Comparison of ENCODE assay signal across 16 cellular contexts in genomic region chr11:77669848-77670511, GRCh38. TPM values are rescaled to one million over a fixed set of nuclear protein-coding genes. Genes with fewer than 3 reads are reported as not detected.
DNase-seq lines count a peak whose midpoint lies in the region; ATAC-seq and TF ChIP-seq lines count a peak whose summit lies in the region.
"Had no signal": no experiment of that assay in that cellular context is flagged by ENCODE, and none has a peak within 500 bp of the region (broad histone marks: within the 10 kb centered on the region; RNA-seq: fewer than 3 reads in every experiment).

No MANE protein-coding gene starts in this region.

- H3K9me3 Mint-ChIP-seq in CD4-positive, alpha-beta T cell, result no peaks in the 10 kb centered on the region
- no peaks in the 10 kb centered on the region for H3K9me3 Mint-ChIP-seq in memory B cell
- H3K9me3 Mint-ChIP-seq: activated B cell treated with CpG ODN at 0.5 μM for 24 hours, nephron progenitor cell had no signal

- CTCF ChIA-PET in CD4-positive, alpha-beta T cell (lab: Charles Lee), result no interaction called here

- no peak for DNase-seq in CD4-positive, alpha-beta T cell
- peak; percentile 18 for DNase-seq in EL
- DNase-seq in astrocyte of the spinal cord (ENCODE audit: low read depth, low spot score), result peak; percentile 16
- DNase-seq in memory B cell (ENCODE audit: low spot score in 2 of 2), result no peak
- no peak for DNase-seq in OCI-M1 (lab: John Stamatoyannopoulos, UW)
- DNase-seq in NCI-H526 treated with DMSO at 0.1 percent for 48 hours (lab: John Stamatoyannopoulos, UW), result no peak
- DNase-seq: activated B cell treated with CpG ODN at 0.5 μM for 24 hours; gastrocnemius medialis; NCI-H1930; NCI-H748 treated with DMSO at 0.1 percent for 48 hours; nephron progenitor cell; stimulated activated CD4-positive, alpha-beta T cell treated with anti-CD3 and anti-CD28 coated beads, Interleukin-1b, Interleukin-23, amount 100 ng/mL, for 48 hours had no signal

- POLR2A ChIA-PET in CD4-positive, alpha-beta T cell (lab: Charles Lee), result no interaction called here

- H3K4me1 Mint-ChIP-seq in CD4-positive, alpha-beta T cell (ENCODE audit: low read depth), result no peaks in the 10 kb centered on the region
- no peaks in the 10 kb centered on the region for H3K4me1 Mint-ChIP-seq in memory B cell
- H3K4me1 Mint-ChIP-seq: activated B cell treated with CpG ODN at 0.5 μM for 24 hours, nephron progenitor cell had no signal

- ATAC-seq in CD4-positive, alpha-beta T cell (ENCODE audit: poor library complexity), result no peak
- ATAC-seq in memory B cell (ENCODE audit: low read depth), result no peak
- no peak for ATAC-seq in HG02798 (IDR thresholded peaks at IDR 0.05; ENCODE audit: poor library complexity, unreplicated experiment)
- ATAC-seq in GM21825 (IDR thresholded peaks at IDR 0.05; ENCODE audit: unreplicated experiment), result no peak
- ATAC-seq: gastrocnemius medialis had no signal

- H3K4me3 ChIP-seq in astrocyte of the spinal cord (ENCODE audit: low read depth, low read length), result no peak overlapping the region
- H3K4me3 ChIP-seq: cardiac muscle cell, gastrocnemius medialis had no signal

- intact Hi-C loops in CD4-positive, alpha-beta T cell (cut with DNase I, micrococcal nuclease), result no loop called here

- no peak overlapping the region for H3K27ac ChIP-seq in CD4-positive, alpha-beta T cell (ENCODE audit: low read depth, low read length)
- H3K27ac ChIP-seq: C4-2B, cardiac muscle cell, gastrocnemius medialis had no signal

- H3K4me3 Mint-ChIP-seq in CD4-positive, alpha-beta T cell, result no peak overlapping the region
- no peak overlapping the region for H3K4me3 Mint-ChIP-seq in memory B cell
- H3K4me3 Mint-ChIP-seq: activated B cell treated with CpG ODN at 0.5 μM for 24 hours, nephron progenitor cell had no signal

- no peaks in the 10 kb centered on the region for H3K9me3 ChIP-seq in CD4-positive, alpha-beta T cell (ENCODE audit: control insufficient read depth, low read length)
- H3K9me3 ChIP-seq: gastrocnemius medialis had no signal

- H3K36me3 Mint-ChIP-seq in CD4-positive, alpha-beta T cell (ENCODE audit: low read depth), result peaks cover 96% of the 10 kb centered on the region
- peaks cover 44% of the 10 kb centered on the region for H3K36me3 Mint-ChIP-seq in memory B cell

- H3K27me3 ChIP-seq in CD4-positive, alpha-beta T cell (ENCODE audit: control insufficient read depth, insufficient read depth, low read length), result no peaks in the 10 kb centered on the region
- H3K27me3 ChIP-seq: cardiac muscle cell, gastrocnemius medialis had no signal

- in situ Hi-C loops in astrocyte of the spinal cord (cut with HindIII; ENCODE audit: low sequenced_read_pairs), result no loop called here

- no peak for TF ChIP-seq CTCF in CD4-positive, alpha-beta T cell (IDR thresholded peaks at IDR 0.05)
- TF ChIP-seq CTCF in astrocyte of the spinal cord (IDR thresholded peaks at IDR 0.05; ENCODE audit: low read depth, low read length), result no peak

- no peaks in the 10 kb centered on the region for H3K27me3 Mint-ChIP-seq in CD4-positive, alpha-beta T cell
- H3K27me3 Mint-ChIP-seq in memory B cell, result no peaks in the 10 kb centered on the region
- H3K27me3 Mint-ChIP-seq: activated B cell treated with CpG ODN at 0.5 μM for 24 hours had no signal

- peak overlapping the region; percentile 24 for H3K27ac Mint-ChIP-seq in CD4-positive, alpha-beta T cell
- peak overlapping the region; percentile 22 for H3K27ac Mint-ChIP-seq in memory B cell
- H3K27ac Mint-ChIP-seq: nephron progenitor cell had no signal

RNA-seq across cellular contexts. Expression of gene CLNS1A, which starts 32.4 kb away (rescaled TPM):
- total RNA-seq in CD4-positive, alpha-beta T cell, result 10 to 100 TPM; 87.8 to 93.1 TPM

Comparison
In these comparisons a context has a peak if more than half of its experiments do, and no peak if none do; other contexts are left out.
1. DNase-seq: peak in EL (single experiment) and astrocyte of the spinal cord (single experiment); none in CD4-positive, alpha-beta T cell (0 of 10), memory B cell (0 of 2), OCI-M1 (single experiment) and NCI-H526 treated with DMSO at 0.1 percent for 48 hours (single experiment).